ENCODE assay signal across 24 cellular contexts in genomic region chr2:188330316-188331053, GRCh38. TPM values are rescaled to one million over a fixed set of nuclear protein-coding genes. Genes with fewer than 3 reads are reported as not detected.
"Had no signal": no experiment of that assay in that cellular context is flagged by ENCODE, and none has a peak within 500 bp of the region (broad histone marks: within the 10 kb centered on the region; RNA-seq: fewer than 3 reads in every experiment).

No MANE protein-coding gene starts in this region.

- H3K9me3 Mint-ChIP-seq: activated B cell treated with CpG ODN at 0.5 μM for 24 hours; activated CD4-positive, alpha-beta T cell treated with anti-CD3 and anti-CD28 coated beads, Interleukin-2, amount 10 ng/mL, durations not matched to agents 24 days and 14 days; activated naive CD8-positive, alpha-beta T cell treated with anti-CD3 and anti-CD28 coated beads, Interleukin-2, amount 10 ng/mL, durations not matched to agents 7 days and 5 days; activated T-helper 2 cell treated with anti-CD3 and anti-CD28 coated beads, Interferon-gamma antibody, Interleukin-2, Interleukin-4, amounts not matched to agents 10 μg/mL and 5 μg/mL and 100 μg/mL, durations not matched to agents 14 hours and 24 hours and 36 hours; central memory CD8-positive, alpha-beta T cell had no signal

- H3K4me1 Mint-ChIP-seq: activated B cell treated with CpG ODN at 0.5 μM for 24 hours; activated CD4-positive, alpha-beta T cell treated with anti-CD3 and anti-CD28 coated beads, Interleukin-2, amount 10 ng/mL, durations not matched to agents 24 days and 14 days; activated CD8-positive, alpha-beta memory T cell treated with anti-CD3 and anti-CD28 coated beads, Interleukin-2, amount 10 ng/mL, durations not matched to agents 7 days and 5 days; activated naive CD8-positive, alpha-beta T cell treated with anti-CD3 and anti-CD28 coated beads, Interleukin-2, amount 10 ng/mL, durations not matched to agents 7 days and 5 days; central memory CD8-positive, alpha-beta T cell; T-helper 17 cell had no signal

- H3K4me2 ChIP-seq: PC-9 had no signal

- H3K4me3 ChIP-seq: ascending aorta, body of pancreas, MG63, PC-9 had no signal

- H3K27ac Mint-ChIP-seq: activated B cell treated with CpG ODN at 0.5 μM for 24 hours; activated CD4-positive, alpha-beta T cell treated with anti-CD3 and anti-CD28 coated beads, Interleukin-2, amount 10 ng/mL, durations not matched to agents 24 days and 14 days; activated CD8-positive, alpha-beta memory T cell treated with anti-CD3 and anti-CD28 coated beads, Interleukin-2, amount 10 ng/mL, durations not matched to agents 7 days and 5 days; activated naive CD8-positive, alpha-beta T cell treated with anti-CD3 and anti-CD28 coated beads, Interleukin-2, amount 10 ng/mL, durations not matched to agents 7 days and 5 days; activated T-helper 2 cell treated with anti-CD3 and anti-CD28 coated beads, Interferon-gamma antibody, Interleukin-2, Interleukin-4, amounts not matched to agents 10 μg/mL and 5 μg/mL and 100 μg/mL, durations not matched to agents 14 hours and 24 hours and 36 hours; T-helper 17 cell had no signal

- H3K9me3 ChIP-seq: ascending aorta, body of pancreas, MG63 had no signal

- H2AFZ ChIP-seq: PC-9 had no signal

- H3K36me3 ChIP-seq: ascending aorta, MG63 had no signal

- H3K27me3 ChIP-seq: ascending aorta, body of pancreas, MG63 had no signal

- ATAC-seq: activated CD8-positive, alpha-beta memory T cell treated with anti-CD3 and anti-CD28 coated beads, Interleukin-2, amount 10 ng/mL, durations not matched to agents 7 days and 5 days; body of pancreas; T-helper 17 cell had no signal

- H3K27me3 Mint-ChIP-seq: activated B cell treated with CpG ODN at 0.5 μM for 24 hours; activated CD4-positive, alpha-beta T cell treated with anti-CD3 and anti-CD28 coated beads, Interleukin-2, amount 10 ng/mL, durations not matched to agents 24 days and 14 days; activated CD8-positive, alpha-beta memory T cell treated with anti-CD3 and anti-CD28 coated beads, Interleukin-2, amount 10 ng/mL, durations not matched to agents 7 days and 5 days; activated naive CD8-positive, alpha-beta T cell treated with anti-CD3 and anti-CD28 coated beads, Interleukin-2, amount 10 ng/mL, durations not matched to agents 7 days and 5 days; central memory CD8-positive, alpha-beta T cell; T-helper 17 cell had no signal

- DNase-seq: activated B cell treated with CpG ODN at 0.5 μM for 24 hours; activated CD4-positive, alpha-beta T cell treated with anti-CD3 and anti-CD28 coated beads for 1 hour; activated CD4-positive, alpha-beta T cell treated with anti-CD3 and anti-CD28 coated beads, Interleukin-2, amount 10 ng/mL, durations not matched to agents 24 days and 14 days; activated CD4-positive, alpha-beta T cell treated with anti-CD3 and anti-CD28 coated beads, Interleukin-2, amount 50 U/mL, for 48 hours; activated CD8-positive, alpha-beta memory T cell treated with anti-CD3 and anti-CD28 coated beads, Interleukin-2, amount 10 ng/mL, durations not matched to agents 7 days and 5 days; activated naive CD4-positive, alpha-beta T cell treated with anti-CD3 and anti-CD28 coated beads, Interleukin-2, amount 50 U/mL, for 16 hours; activated naive CD8-positive, alpha-beta T cell treated with anti-CD3 and anti-CD28 coated beads, Interleukin-2, amount 10 ng/mL, durations not matched to agents 7 days and 5 days; activated T-cell treated with anti-CD3 and anti-CD28 coated beads, Interleukin-2, amount 50 U/mL, for 48 hours; amniotic stem cell; body of pancreas; MG63; NCI-H1105; NCI-H1436; NCI-H1694 treated with DMSO at 0.1 percent for 48 hours; NCI-H2081; NCI-H446; NCI-H524; PC-9; SIG-M5; T-helper 17 cell; T-helper 9 cell had no signal

- H3K4me3 Mint-ChIP-seq: activated B cell treated with CpG ODN at 0.5 μM for 24 hours; activated CD4-positive, alpha-beta T cell treated with anti-CD3 and anti-CD28 coated beads, Interleukin-2, amount 10 ng/mL, durations not matched to agents 24 days and 14 days; activated CD8-positive, alpha-beta memory T cell treated with anti-CD3 and anti-CD28 coated beads, Interleukin-2, amount 10 ng/mL, durations not matched to agents 7 days and 5 days; activated naive CD8-positive, alpha-beta T cell treated with anti-CD3 and anti-CD28 coated beads, Interleukin-2, amount 10 ng/mL, durations not matched to agents 7 days and 5 days; central memory CD8-positive, alpha-beta T cell; T-helper 17 cell had no signal

- H3K27ac ChIP-seq: ascending aorta, body of pancreas, PC-9 had no signal

- H3K36me3 Mint-ChIP-seq: activated CD8-positive, alpha-beta memory T cell treated with anti-CD3 and anti-CD28 coated beads, Interleukin-2, amount 10 ng/mL, durations not matched to agents 7 days and 5 days; activated naive CD8-positive, alpha-beta T cell treated with anti-CD3 and anti-CD28 coated beads, Interleukin-2, amount 10 ng/mL, durations not matched to agents 7 days and 5 days had no signal

RNA-seq across cellular contexts. Expression of gene GULP1, which starts 38.8 kb away (rescaled TPM):
- total RNA-seq: activated B cell treated with CpG ODN at 0.5 μM for 24 hours; activated CD4-positive, alpha-beta T cell treated with anti-CD3 and anti-CD28 coated beads, Interleukin-2, amount 10 ng/mL, durations not matched to agents 24 days and 14 days; activated CD8-positive, alpha-beta memory T cell treated with anti-CD3 and anti-CD28 coated beads, Interleukin-2, amount 10 ng/mL, durations not matched to agents 7 days and 5 days; activated naive CD8-positive, alpha-beta T cell treated with anti-CD3 and anti-CD28 coated beads, Interleukin-2, amount 10 ng/mL, durations not matched to agents 7 days and 5 days; activated T-helper 2 cell treated with anti-CD3 and anti-CD28 coated beads, Interferon-gamma antibody, Interleukin-2, Interleukin-4, amounts not matched to agents 10 μg/mL and 5 μg/mL and 100 μg/mL, durations not matched to agents 14 hours and 24 hours and 36 hours; T-helper 17 cell had no signal
